Comparison of ENCODE assay signal across 17 cellular contexts in genomic region chr11:218815-219593, GRCh38. TPM values are rescaled to one million over a fixed set of nuclear protein-coding genes. Genes with fewer than 3 reads are reported as not detected.
DNase-seq lines count a peak whose midpoint lies in the region; ATAC-seq and TF ChIP-seq lines count a peak whose summit lies in the region.
"Had no signal": no experiment of that assay in that cellular context is flagged by ENCODE, and none has a peak within 500 bp of the region (broad histone marks: within the 10 kb centered on the region; RNA-seq: fewer than 3 reads in every experiment).

No MANE protein-coding gene starts in this region.

- no peak for TF ChIP-seq CTCF in nephron progenitor cell (IDR thresholded peaks at IDR 0.05)
- TF ChIP-seq CTCF in RWPE1 (conservative IDR thresholded peaks at IDR 0.05; ENCODE audit: low read depth), result no peak

- WGBS in right cardiac atrium, result 90% methylated on average over 29 of the region's 29 CpGs

- no peaks in the 10 kb centered on the region for H3K9me3 ChIP-seq in right cardiac atrium (ENCODE audit: control insufficient read depth, low read length)
- H3K9me3 ChIP-seq: BE2C had no signal

- peak overlapping the region; percentile 86 for H3K27ac Mint-ChIP-seq in nephron progenitor cell

- H3K27me3 Mint-ChIP-seq in nephron progenitor cell (ENCODE audit: low read depth, poor library complexity), result no peaks in the 10 kb centered on the region

- DNase-seq in Right ventricle myocardium superior (peak; percentile 37), right cardiac atrium (no peak), nephron progenitor cell (no peak), RWPE1 (ENCODE audit: low spot score) (no peak)
- no peak for DNase-seq in activated CD4-positive, alpha-beta T cell treated with anti-CD3 and anti-CD28 coated beads for 1 hour
- no peak for DNase-seq in stimulated activated naive CD4-positive, alpha-beta T cell (lab: John Stamatoyannopoulos, UW)
- DNase-seq: BE2C, KG1, NCI-H1092, NCI-H1694 treated with DMSO at 0.1 percent for 48 hours, NCI-H446, NCI-H748 treated with DMSO at 0.1 percent for 48 hours, PC-3 had no signal

- H3K27ac ChIP-seq in right cardiac atrium (ENCODE audit: low read length), result no peak overlapping the region
- peak overlapping the region; percentile 22 for H3K27ac ChIP-seq in angular gyrus (ENCODE audit: low read depth, low read length)
- H3K27ac ChIP-seq in RWPE1, result no peak overlapping the region
- H3K27ac ChIP-seq: HL-60 had no signal

- H3K4me3 Mint-ChIP-seq in nephron progenitor cell, result no peak overlapping the region

- H3K36me3 Mint-ChIP-seq in nephron progenitor cell (ENCODE audit: low read depth), result peaks cover 21% of the 10 kb centered on the region

- H3K27me3 ChIP-seq in right cardiac atrium (ENCODE audit: control insufficient read depth, insufficient read depth), result no peaks in the 10 kb centered on the region
- H3K27me3 ChIP-seq: BE2C had no signal

- POLR2A ChIA-PET in RWPE1 (lab: Yijun Ruan, JAX; ENCODE audit: low non-redundant PET), result no interaction called here

- no peaks in the 10 kb centered on the region for H3K9me3 Mint-ChIP-seq in nephron progenitor cell

- CTCF ChIA-PET in RWPE1 (lab: Yijun Ruan, JAX), result no interaction called here

- intact Hi-C loops in Right ventricle myocardium superior (cut with DNase I) (no loop called here), right cardiac atrium (cut with DNase I) (no loop called here)

- no peaks in the 10 kb centered on the region for H3K4me1 Mint-ChIP-seq in nephron progenitor cell

- no peak for ATAC-seq in Right ventricle myocardium superior (ENCODE audit: poor library complexity)
- no peak for ATAC-seq in right cardiac atrium
- ATAC-seq: PC-3 had no signal

- no peak overlapping the region for H3K4me3 ChIP-seq in right cardiac atrium (ENCODE audit: low read length)

- H3K4me1 ChIP-seq in right cardiac atrium (ENCODE audit: control insufficient read depth, insufficient read depth, low read length), result no peaks in the 10 kb centered on the region
- H3K4me1 ChIP-seq: BE2C had no signal

RNA-seq across cellular contexts. Expression of gene RIC8A, which starts 11.5 kb away (rescaled TPM):
- total RNA-seq in Right ventricle myocardium superior (51.9 TPM), right cardiac atrium (10 to 100 TPM; 52.4 to 80.6 (median 58.5) TPM)
- 42.4 TPM for polyA plus RNA-seq in right cardiac atrium

RNA-seq across cellular contexts. Expression of gene BET1L, which starts 11.8 kb away (rescaled TPM):
- total RNA-seq in Right ventricle myocardium superior, result 20.0 TPM
- total RNA-seq in right cardiac atrium, result 10 to 100 TPM; 27.1 to 39.9 (median 35.5) TPM
- polyA plus RNA-seq in right cardiac atrium, result 20.9 TPM

RNA-seq across cellular contexts. Expression of gene SIRT3, which starts 17.1 kb away (rescaled TPM):
- total RNA-seq in Right ventricle myocardium superior (42.6 TPM), right cardiac atrium (10 to 100 TPM; 18.5 to 32.5 (median 27.1) TPM)
- 23.9 TPM for polyA plus RNA-seq in right cardiac atrium

RNA-seq across cellular contexts. Expression of gene PSMD13, which starts 17.8 kb away (rescaled TPM):
- total RNA-seq in Right ventricle myocardium superior (93.4 TPM), right cardiac atrium (10 to 100 TPM; 76.8 to 92.9 (median 85.9) TPM)
- polyA plus RNA-seq in right cardiac atrium, result 106 TPM

RNA-seq across cellular contexts. Expression of gene SCGB1C1, which starts 26.1 kb away (rescaled TPM):
- not detected for total RNA-seq in Right ventricle myocardium superior
- not detected for total RNA-seq in right cardiac atrium
- not detected for polyA plus RNA-seq in right cardiac atrium
- total RNA-seq: Daoy, M059J, PC-3 had no signal
